18 cellular contexts compared by ENCODE assay signal in the genomic region with DNA sequence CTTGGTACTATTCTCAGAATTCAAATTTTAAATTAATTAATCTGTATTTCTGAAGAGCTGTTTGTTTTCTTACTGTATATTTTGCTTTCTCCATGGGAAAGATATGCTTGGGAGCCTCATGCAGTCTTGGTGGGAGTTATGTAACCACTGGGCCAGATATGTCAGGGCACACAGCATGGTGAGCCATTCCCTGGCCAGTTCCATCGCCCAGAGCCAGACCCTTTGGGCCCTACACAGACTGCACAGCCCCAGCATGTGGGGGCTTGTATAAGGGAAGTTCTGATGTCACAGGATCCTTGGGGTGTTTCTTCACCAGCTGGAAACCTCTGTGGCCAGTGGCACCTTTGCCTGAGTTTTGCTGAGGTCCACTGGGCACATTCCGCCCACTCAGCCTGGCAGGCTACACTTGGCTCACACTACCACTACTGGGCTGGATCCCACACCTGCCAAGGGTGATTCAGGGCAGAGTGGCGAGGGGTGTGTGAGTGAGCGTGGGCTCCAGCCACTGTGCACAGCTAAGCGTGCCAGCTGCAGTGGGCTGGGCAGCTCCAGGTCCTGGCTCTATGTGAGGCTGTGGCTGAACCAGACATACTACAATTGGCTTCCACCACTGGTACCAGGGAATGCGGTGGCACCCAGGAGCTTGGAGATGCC.
DNase-seq lines count a peak whose midpoint lies in the region; ATAC-seq and TF ChIP-seq lines count a peak whose summit lies in the region.
"Had no signal": no experiment of that assay in that cellular context is flagged by ENCODE, and none has a peak within 500 bp of the region (broad histone marks: within the 10 kb centered on the region; RNA-seq: fewer than 3 reads in every experiment).

No MANE protein-coding gene starts in this region.

- no peak overlapping the region for H3K27ac Mint-ChIP-seq in stimulated activated effector memory CD8-positive, alpha-beta T cell treated with anti-CD3 and anti-CD28 coated beads, Interleukin-12 subunit alpha, Interleukin-12 subunit beta, amount 100 ng/mL, for 72 hours

- no peaks in the 10 kb centered on the region for H3K36me3 Mint-ChIP-seq in stimulated activated effector memory CD8-positive, alpha-beta T cell treated with anti-CD3 and anti-CD28 coated beads, Interleukin-12 subunit alpha, Interleukin-12 subunit beta, amount 100 ng/mL, for 72 hours

- H3K36me3 ChIP-seq in MG63 = no peaks in the 10 kb centered on the region
- H3K36me3 ChIP-seq: BLaER1 treated with 17β-estradiol and CSF1 and Interleukin-3, amounts not matched to agents 10 nM and 100 nM; HAP-1 had no signal

- H3K4me3 Mint-ChIP-seq in stimulated activated effector memory CD8-positive, alpha-beta T cell treated with anti-CD3 and anti-CD28 coated beads, Interleukin-12 subunit alpha, Interleukin-12 subunit beta, amount 100 ng/mL, for 72 hours = no peak overlapping the region

- DNase-seq in MG63 (peak; percentile 91), epithelial cell of proximal tubule (ENCODE audit: low read depth) (peak; percentile 6), kidney tubule cell (ENCODE audit: low spot score) (peak; percentile 3), NK-92 (lab: John Stamatoyannopoulos, UW; ENCODE audit: unreplicated experiment) (no peak), GM20000 (ENCODE audit: low spot score) (no peak), HCEC 1CT (no peak)
- DNase-seq in stimulated activated effector memory CD8-positive, alpha-beta T cell treated with anti-CD3 and anti-CD28 coated beads, Interleukin-12 subunit alpha, Interleukin-12 subunit beta, amount 100 ng/mL, for 72 hours (ENCODE audit: low spot score in 2 of 2) = no peak
- DNase-seq: DMS79 treated with DMSO at 0.1 percent for 48 hours, MV-4-11, NCI-H1417 treated with DMSO at 0.1 percent for 48 hours, NCI-H2029, NCI-H510A, NCI-H82, PC-9 had no signal

- H3K9me3 Mint-ChIP-seq in stimulated activated effector memory CD8-positive, alpha-beta T cell treated with anti-CD3 and anti-CD28 coated beads, Interleukin-12 subunit alpha, Interleukin-12 subunit beta, amount 100 ng/mL, for 72 hours = no peaks in the 10 kb centered on the region

- no peak overlapping the region for H3K4me3 ChIP-seq in MG63
- H3K4me3 ChIP-seq in epithelial cell of proximal tubule (ENCODE audit: low read depth, low read length) = no peak overlapping the region
- H3K4me3 ChIP-seq: A549; BLaER1 treated with 17β-estradiol and CSF1 and Interleukin-3, amounts not matched to agents 10 nM and 100 nM; HAP-1; PC-9 had no signal

- TF ChIP-seq CTCF in epithelial cell of proximal tubule (conservative IDR thresholded peaks at IDR 0.05; ENCODE audit: low read depth, low read length) (no peak), GM20000 (IDR thresholded peaks at IDR 0.05; ENCODE audit: extremely low read depth, missing control alignments) (no peak)

- no peaks in the 10 kb centered on the region for H3K9me3 ChIP-seq in MG63
- H3K9me3 ChIP-seq: A549; BLaER1 treated with 17β-estradiol and CSF1 and Interleukin-3, amounts not matched to agents 10 nM and 100 nM; HAP-1 had no signal

- H3K27me3 ChIP-seq in MG63 = no peaks in the 10 kb centered on the region
- H3K27me3 ChIP-seq: BLaER1 treated with 17β-estradiol and CSF1 and Interleukin-3, amounts not matched to agents 10 nM and 100 nM had no signal

- no peaks in the 10 kb centered on the region for H3K4me1 Mint-ChIP-seq in stimulated activated effector memory CD8-positive, alpha-beta T cell treated with anti-CD3 and anti-CD28 coated beads, Interleukin-12 subunit alpha, Interleukin-12 subunit beta, amount 100 ng/mL, for 72 hours

- peak; percentile 45 for ATAC-seq in stimulated activated effector memory CD8-positive, alpha-beta T cell treated with anti-CD3 and anti-CD28 coated beads, Interleukin-12 subunit alpha, Interleukin-12 subunit beta, amount 100 ng/mL, for 72 hours
- no peak for ATAC-seq in GM21367 (IDR thresholded peaks at IDR 0.05; ENCODE audit: unreplicated experiment)
- ATAC-seq: A549 had no signal

Comparison
In these comparisons a context has a peak if more than half of its experiments do, and no peak if none do; other contexts are left out.
1. DNase-seq: peak in MG63 (single experiment), epithelial cell of proximal tubule (single experiment) and kidney tubule cell (single experiment); none in stimulated activated effector memory CD8-positive, alpha-beta T cell treated with anti-CD3 and anti-CD28 coated beads, Interleukin-12 subunit alpha, Interleukin-12 subunit beta, amount 100 ng/mL, for 72 hours (0 of 2), NK-92 (single experiment), GM20000 (single experiment) and HCEC 1CT (single experiment).